In genomic region chr4:112515278-112516075, GRCh38 we compare ENCODE assay signal across 8 cellular contexts. TPM values are rescaled to one million over a fixed set of nuclear protein-coding genes. Genes with fewer than 3 reads are reported as not detected.
DNase-seq lines count a peak whose midpoint lies in the region; ATAC-seq, FAIRE-seq and TF ChIP-seq lines count a peak whose summit lies in the region.

No MANE protein-coding gene starts in this region.

- 0% methylated on average over 27 of the region's 87 CpGs; no CpG with 5 or more reads in 1 of the 2 donors for WGBS in gastroesophageal sphincter (ENCODE audit: low coverage in 1 of 2), 2 donors

- no peaks in the 10 kb centered on the region for H3K36me3 ChIP-seq in GM23338 (ENCODE audit: insufficient read depth)
- no peaks in the 10 kb centered on the region for H3K36me3 ChIP-seq in KMS-11 (ENCODE audit: insufficient read depth)
- no peaks in the 10 kb centered on the region for H3K36me3 ChIP-seq in gastroesophageal sphincter

- H2AFZ ChIP-seq in GM23338 (peak overlapping the region; percentile 95), KMS-11 (ENCODE audit: low read depth) (peak overlapping the region; percentile 99)

- peak overlapping the region; percentile 82 for H3K4me3 Mint-ChIP-seq in GM23338
- H3K4me3 Mint-ChIP-seq in activated CD8-positive, alpha-beta T cell treated with anti-CD3 and anti-CD28 coated beads for 36 hours = peak overlapping the region; percentile 96
- H3K4me3 Mint-ChIP-seq in osteocyte (ENCODE audit: unreplicated experiment) = peak overlapping the region; percentile 84

- peaks cover 40% of the 10 kb centered on the region for H4K20me1 ChIP-seq in GM23338 (replicated peaks; ENCODE audit: insufficient read depth)
- no peaks in the 10 kb centered on the region for H4K20me1 ChIP-seq in KMS-11 (ENCODE audit: insufficient read depth)

- peaks cover 44% of the 10 kb centered on the region for H3F3A ChIP-seq in GM23338 (replicated peaks; ENCODE audit: low read depth)

- H3K79me2 ChIP-seq in GM23338 (replicated peaks; ENCODE audit: insufficient read depth) (no peaks in the 10 kb centered on the region), KMS-11 (ENCODE audit: insufficient read depth, low read depth) (no peaks in the 10 kb centered on the region)

- no peaks in the 10 kb centered on the region for H3K9me2 ChIP-seq in GM23338 (ENCODE audit: insufficient read depth)

- H3K36me3 Mint-ChIP-seq in GM23338 (ENCODE audit: low read depth) (no peaks in the 10 kb centered on the region; the same call in 2 of the 3 replicates), osteocyte (ENCODE audit: unreplicated experiment) (peaks cover 4% of the 10 kb centered on the region)
- H3K36me3 Mint-ChIP-seq in activated CD8-positive, alpha-beta T cell treated with anti-CD3 and anti-CD28 coated beads for 36 hours (ENCODE audit: low read depth) = peaks cover 10% of the 10 kb centered on the region

- TF ChIP-seq CTCF in GM23338 (conservative IDR thresholded peaks at IDR 0.05; ENCODE audit: low read depth in 2 of 2) (no peak), KMS-11 (conservative IDR thresholded peaks at IDR 0.05; ENCODE audit: low read depth, low read length) (no peak), gastroesophageal sphincter (IDR thresholded peaks at IDR 0.05) (no peak), osteocyte (IDR thresholded peaks at IDR 0.05) (no peak)
- no peak for TF ChIP-seq CTCF in activated CD8-positive, alpha-beta T cell treated with anti-CD3 and anti-CD28 coated beads for 36 hours (IDR thresholded peaks at IDR 0.05)

- H3K27ac ChIP-seq in GM23338 (ENCODE audit: low read depth) = no peak overlapping the region
- H3K27ac ChIP-seq in KMS-11 = peak overlapping the region; percentile 20; the same call in 1 of the 2 replicates
- H3K27ac ChIP-seq in gastroesophageal sphincter = no peak overlapping the region

- peaks cover 99% of the 10 kb centered on the region for H3K27me3 Mint-ChIP-seq in GM23338 (ENCODE audit: insufficient read depth, low read depth, poor library complexity)
- H3K27me3 Mint-ChIP-seq in activated CD8-positive, alpha-beta T cell treated with anti-CD3 and anti-CD28 coated beads for 36 hours = peaks cover 83% of the 10 kb centered on the region
- H3K27me3 Mint-ChIP-seq in osteocyte (ENCODE audit: unreplicated experiment) = peaks cover 89% of the 10 kb centered on the region

- ATAC-seq in GM23338 (peak; percentile 9), gastroesophageal sphincter (peak; percentile 32)
- peak; percentile 75 for ATAC-seq in activated CD8-positive, alpha-beta T cell treated with anti-CD3 and anti-CD28 coated beads for 36 hours

- peak; percentile 62 for DNase-seq in activated CD4-positive, alpha-beta T cell treated with anti-CD3 and anti-CD28 coated beads for 48 hours
- DNase-seq in activated CD4-positive, alpha-beta T cell treated with anti-CD3 and anti-CD28 coated beads, Interleukin-2, amount 50 U/mL, for 1 hour = no peak
- DNase-seq in GM23338 (ENCODE audit: low spot score) (peak; percentile 59), osteocyte (ENCODE audit: extremely low spot score, unreplicated experiment) (peak; percentile 85), urothelium cell line (ENCODE audit: low spot score) (no peak)
- DNase-seq in activated CD8-positive, alpha-beta T cell treated with anti-CD3 and anti-CD28 coated beads for 36 hours = peak; percentile 68

- CTCF ChIA-PET in activated CD8-positive, alpha-beta T cell treated with anti-CD3 and anti-CD28 coated beads for 36 hours (lab: Charles Lee) = interaction anchor here (2.8 to 3.7 kb wide), 3 partner anchors 9 to 417 kb away, joined by 10 to 16 read pairs (median 14); no protein-coding TSS in a partner anchor

- no peak overlapping the region for H3K27ac Mint-ChIP-seq in GM23338
- H3K27ac Mint-ChIP-seq in activated CD8-positive, alpha-beta T cell treated with anti-CD3 and anti-CD28 coated beads for 36 hours = peak overlapping the region; percentile 62
- H3K27ac Mint-ChIP-seq in osteocyte (ENCODE audit: unreplicated experiment) = no peak overlapping the region

- H3K27me3 ChIP-seq in GM23338 (ENCODE audit: insufficient read depth) = peaks cover 100% of the 10 kb centered on the region
- 0 out of 2 replicates have a peak, but pooled peaks cover 5% of the 10 kb centered on the region for H3K27me3 ChIP-seq in KMS-11 (ENCODE audit: insufficient read depth, low read depth)
- H3K27me3 ChIP-seq in gastroesophageal sphincter = peaks cover 100% of the 10 kb centered on the region

- no peak for FAIRE-seq in urothelium cell line (lab: Jason Lieb, UNC)

- peak overlapping the region; percentile 60 for H3K4me3 ChIP-seq in GM23338
- no peak overlapping the region for H3K4me3 ChIP-seq in KMS-11 (IDR thresholded peaks at IDR 0.05; ENCODE audit: insufficient read depth, low read depth, low read length)
- peak overlapping the region; percentile 20 to 61 for H3K4me3 ChIP-seq in gastroesophageal sphincter

- H3K9me3 Mint-ChIP-seq in GM23338 = peaks cover 3% of the 10 kb centered on the region; the same call in 2 of the 3 replicates
- peaks cover 7% of the 10 kb centered on the region for H3K9me3 Mint-ChIP-seq in activated CD8-positive, alpha-beta T cell treated with anti-CD3 and anti-CD28 coated beads for 36 hours
- H3K9me3 Mint-ChIP-seq in osteocyte (ENCODE audit: unreplicated experiment) = no peaks in the 10 kb centered on the region

- POLR2A ChIA-PET in activated CD8-positive, alpha-beta T cell treated with anti-CD3 and anti-CD28 coated beads for 36 hours (lab: Charles Lee) = no interaction called here

- no peak for TF ChIP-seq EP300 in gastroesophageal sphincter (IDR thresholded peaks at IDR 0.05)

- intact Hi-C loops in activated CD8-positive, alpha-beta T cell treated with anti-CD3 and anti-CD28 coated beads for 36 hours (cut with micrococcal nuclease) = loop anchor here (10.0 kb wide), 1 partner anchor 1881 kb away; no protein-coding TSS in a partner anchor

- H3K9me3 ChIP-seq in gastroesophageal sphincter = peaks cover 0 to 19% (median 0%) of the 10 kb centered on the region in 3 donors

- H3K4me2 ChIP-seq in GM23338 = peak overlapping the region; percentile 87
- H3K4me2 ChIP-seq in KMS-11 = peak overlapping the region; percentile 78

- TF ChIP-seq POLR2A in gastroesophageal sphincter (IDR thresholded peaks at IDR 0.05) = no peak

- H3K4me1 Mint-ChIP-seq in GM23338 (peaks cover 48% of the 10 kb centered on the region), osteocyte (ENCODE audit: unreplicated experiment) (peaks cover 37% of the 10 kb centered on the region)
- peaks cover 46% of the 10 kb centered on the region for H3K4me1 Mint-ChIP-seq in activated CD8-positive, alpha-beta T cell treated with anti-CD3 and anti-CD28 coated beads for 36 hours (ENCODE audit: low read depth)

- peak overlapping the region; percentile 47; the same call in 1 of the 2 replicates for H3K9ac ChIP-seq in KMS-11

- H3K4me1 ChIP-seq in GM23338 (ENCODE audit: insufficient read depth) = peaks cover 62% of the 10 kb centered on the region
- H3K4me1 ChIP-seq in KMS-11 (ENCODE audit: low read depth, poor library complexity, severe bottlenecking) = peaks cover 30% of the 10 kb centered on the region
- peaks cover 0 to 53% (median 25%) of the 10 kb centered on the region in 3 donors for H3K4me1 ChIP-seq in gastroesophageal sphincter

TF ChIP-seq in GM23338, 12 proteins besides CTCF, POLR2A, EP300 and RAD21 (continues in another document):
- no peak for TF ChIP-seq STAT1 (IDR thresholded peaks at IDR 0.05; ENCODE audit: unreplicated experiment)
- TF ChIP-seq ZNF114 (CRISPR knock-in tag; IDR thresholded peaks at IDR 0.05) = no peak
- no peak for TF ChIP-seq NANOG (IDR thresholded peaks at IDR 0.05; ENCODE audit: borderline replicate concordance)

RNA-seq across cellular contexts. Expression of gene NEUROG2, which starts 0.5 kb away (rescaled TPM):
- total RNA-seq in GM23338 (2014; rRNA removed; shearing (Covaris generic)) = not detected in 2 replicates
- polyA plus RNA-seq in GM23338 (2016; fragmentation: Nextera tagmentation; extraction: Ambion mirVana) = not detected in 2 replicates
- total RNA-seq in activated CD8-positive, alpha-beta T cell treated with anti-CD3 and anti-CD28 coated beads for 36 hours = under 1 TPM; 0.13 to 0.16 TPM
- total RNA-seq in gastroesophageal sphincter (not detected), osteocyte (not detected in 2 replicates)

Comparison
In these comparisons a context has a peak if more than half of its experiments do, and no peak if none do; other contexts are left out.
1. DNase-seq: peak in activated CD4-positive, alpha-beta T cell treated with anti-CD3 and anti-CD28 coated beads for 48 hours (single experiment), GM23338 (single experiment), activated CD8-positive, alpha-beta T cell treated with anti-CD3 and anti-CD28 coated beads for 36 hours (single experiment) and osteocyte (single experiment); none in activated CD4-positive, alpha-beta T cell treated with anti-CD3 and anti-CD28 coated beads, Interleukin-2, amount 50 U/mL, for 1 hour (single experiment) and urothelium cell line (single experiment).
2. ATAC-seq: peak in every context shown above with its lines; median percentile 75 in activated CD8-positive, alpha-beta T cell treated with anti-CD3 and anti-CD28 coated beads for 36 hours; 32 in gastroesophageal sphincter; 9 in GM23338.
3. Peak in every context shown above with its lines, with median percentiles within 50 percentile points of each other: H3K4me3 Mint-ChIP-seq.